20 cellular contexts compared by ENCODE assay signal in the genomic region with DNA sequence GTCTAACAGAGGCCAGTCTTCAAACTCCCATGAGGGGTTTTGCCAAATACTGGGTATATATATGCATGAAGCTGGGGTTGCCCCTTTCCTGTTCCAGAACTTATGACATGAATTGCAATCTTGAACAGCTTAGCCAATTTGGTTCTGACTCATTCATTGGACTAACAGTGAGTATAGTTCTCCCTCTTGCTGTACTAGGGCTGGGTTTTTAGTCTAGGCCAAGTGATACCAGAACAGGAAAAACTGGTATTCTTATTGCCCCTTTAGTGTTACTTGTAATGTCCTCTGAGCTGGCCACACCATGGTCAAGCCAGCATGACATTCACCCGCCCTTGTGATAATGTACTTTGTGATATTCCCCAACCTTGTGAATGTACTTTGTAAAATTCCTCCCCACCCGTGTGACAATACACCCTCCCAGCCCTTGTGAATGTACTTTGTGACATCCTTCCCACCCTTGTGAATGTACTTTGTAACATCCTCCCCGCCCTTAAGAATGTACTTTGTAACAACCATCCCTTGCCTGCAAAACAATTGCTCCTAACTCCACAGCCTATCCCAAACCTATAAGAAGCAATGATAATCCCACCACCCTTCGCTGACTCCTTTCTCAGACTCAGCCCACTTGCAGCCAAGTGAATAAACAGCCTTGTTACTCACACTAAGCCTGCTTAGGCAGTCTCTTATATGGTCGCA. TPM values are rescaled to one million over a fixed set of nuclear protein-coding genes. Genes with fewer than 3 reads are reported as not detected.
DNase-seq lines count a peak whose midpoint lies in the region; ATAC-seq and TF ChIP-seq lines count a peak whose summit lies in the region.
"Had no signal": no experiment of that assay in that cellular context is flagged by ENCODE, and none has a peak within 500 bp of the region (broad histone marks: within the 10 kb centered on the region; RNA-seq: fewer than 3 reads in every experiment).

No MANE protein-coding gene starts in this region.

- H3K36me3 Mint-ChIP-seq in activated T-helper 1 cell treated with anti-CD3 and anti-CD28 coated beads, Interleukin-12 subunit alpha, Interleukin-12 subunit beta, Interleukin-2, Interleukin-4 antibody, amounts not matched to agents 30 ng/mL and 10 ng/mL and 1 ng/mL, durations not matched to agents 14 hours and 24 hours and 36 hours (ENCODE audit: low read depth) = no peaks in the 10 kb centered on the region

- no peaks in the 10 kb centered on the region for H3K4me1 Mint-ChIP-seq in activated T-helper 1 cell treated with anti-CD3 and anti-CD28 coated beads, Interleukin-12 subunit alpha, Interleukin-12 subunit beta, Interleukin-2, Interleukin-4 antibody, amounts not matched to agents 30 ng/mL and 10 ng/mL and 1 ng/mL, durations not matched to agents 14 hours and 24 hours and 36 hours (ENCODE audit: low read depth)
- H3K4me1 Mint-ChIP-seq: GM23338 had no signal

- H3K27ac ChIP-seq in mammary epithelial cell (ENCODE audit: insufficient read depth, low read depth, low read length) = no peak overlapping the region
- H3K27ac ChIP-seq in breast epithelium = no peak overlapping the region
- H3K27ac ChIP-seq in sigmoid colon = no peak overlapping the region
- no peak overlapping the region for H3K27ac ChIP-seq in Karpas-422 (ENCODE audit: low read length)
- H3K27ac ChIP-seq: SJSA1 had no signal

- peaks cover 3% of the 10 kb centered on the region for H3K9me3 ChIP-seq in mammary epithelial cell (replicated peaks; ENCODE audit: insufficient read depth, low read length)
- H3K9me3 ChIP-seq in breast epithelium = peaks cover 3 to 4% of the 10 kb centered on the region in 2 donors
- no peaks in the 10 kb centered on the region for H3K9me3 ChIP-seq in sigmoid colon
- H3K9me3 ChIP-seq in Karpas-422 (ENCODE audit: low read length) = no peaks in the 10 kb centered on the region

- H4K20me1 ChIP-seq in mammary epithelial cell (ENCODE audit: insufficient read depth, low read length) = no peaks in the 10 kb centered on the region
- H4K20me1 ChIP-seq in Karpas-422 (ENCODE audit: insufficient read depth, low read depth, low read length) = no peaks in the 10 kb centered on the region

- H3K36me3 ChIP-seq in mammary epithelial cell (ENCODE audit: insufficient read depth, low read length) (no peaks in the 10 kb centered on the region), breast epithelium (no peaks in the 10 kb centered on the region), sigmoid colon (peaks cover 0 to 8% (median 0%) of the 10 kb centered on the region in 4 donors), Karpas-422 (ENCODE audit: insufficient read depth, low read length) (no peaks in the 10 kb centered on the region)
- H3K36me3 ChIP-seq: SJSA1 had no signal

- TF ChIP-seq POLR2A in breast epithelium (IDR thresholded peaks at IDR 0.05) (no peak), sigmoid colon (IDR thresholded peaks at IDR 0.05) (no peak)

- dilution Hi-C loops in mammary epithelial cell (cut with HindIII; ENCODE audit: low sequenced_read_pairs) = no loop called here

- TF ChIP-seq CTCF in mammary epithelial cell (conservative IDR thresholded peaks at IDR 0.05 in 1 of 2, IDR thresholded peaks at IDR 0.05 in 1 of 2; ENCODE audit: extremely low read depth in 1 of 2, insufficient read depth in 1 of 2, low read depth in 1 of 2, low read length in 2 of 2) = no peak
- TF ChIP-seq CTCF in breast epithelium (IDR thresholded peaks at IDR 0.05) = no peak
- TF ChIP-seq CTCF in sigmoid colon (IDR thresholded peaks at IDR 0.05) = no peak

- no peak overlapping the region for H3K27ac Mint-ChIP-seq in activated T-helper 1 cell treated with anti-CD3 and anti-CD28 coated beads, Interleukin-12 subunit alpha, Interleukin-12 subunit beta, Interleukin-2, Interleukin-4 antibody, amounts not matched to agents 30 ng/mL and 10 ng/mL and 1 ng/mL, durations not matched to agents 14 hours and 24 hours and 36 hours
- H3K27ac Mint-ChIP-seq: CD4-positive, alpha-beta memory T cell; GM23338 had no signal

- H3K9me3 Mint-ChIP-seq in activated T-helper 1 cell treated with anti-CD3 and anti-CD28 coated beads, Interleukin-12 subunit alpha, Interleukin-12 subunit beta, Interleukin-2, Interleukin-4 antibody, amounts not matched to agents 30 ng/mL and 10 ng/mL and 1 ng/mL, durations not matched to agents 14 hours and 24 hours and 36 hours = peaks cover 21% of the 10 kb centered on the region

- intact Hi-C loops in mammary epithelial cell (cut with micrococcal nuclease) = no loop called here
- intact Hi-C loops in breast epithelium (cut with DNase I; ENCODE audit: low total_unique reads) = no loop called here
- intact Hi-C loops in sigmoid colon (cut with DNase I) = no loop called here
- intact Hi-C loops in activated T-helper 1 cell treated with anti-CD3 and anti-CD28 coated beads, Interleukin-12 subunit alpha, Interleukin-12 subunit beta, Interleukin-2, Interleukin-4 antibody, amounts not matched to agents 30 ng/mL and 10 ng/mL and 1 ng/mL, durations not matched to agents 14 hours and 24 hours and 36 hours (cut with micrococcal nuclease) = no loop called here

- H3K9ac ChIP-seq in mammary epithelial cell (ENCODE audit: insufficient read depth, low read length) = no peak overlapping the region
- no peak overlapping the region for H3K9ac ChIP-seq in Karpas-422 (ENCODE audit: low read length)

- no peaks in the 10 kb centered on the region for H3K79me2 ChIP-seq in mammary epithelial cell (ENCODE audit: insufficient read depth, low read length)
- no peaks in the 10 kb centered on the region for H3K79me2 ChIP-seq in Karpas-422 (ENCODE audit: low read length)

- in situ Hi-C loops in mammary epithelial cell (cut with MboI; ENCODE audit: low sequenced_read_pairs in 2 of 2) = no loop called here

- CTCF ChIA-PET in mammary epithelial cell (lab: Charles Lee; ENCODE audit: low non-redundant PET) = no interaction called here

- WGBS in mammary epithelial cell (ENCODE audit: low coverage, missing lambda C conversion rate) = 71% methylated on average over 5 of the region's 5 CpGs
- WGBS in sigmoid colon, 2 donors = 91 to 94% methylated on average over 5 of the region's 5 CpGs

- no peaks in the 10 kb centered on the region for H3K9me2 ChIP-seq in Karpas-422 (replicated peaks; ENCODE audit: insufficient read depth, low read length)

- peak; percentile 90 for ATAC-seq in esophagus mucosa
- no peak for ATAC-seq in HG02884 (IDR thresholded peaks at IDR 0.05; ENCODE audit: unreplicated experiment)
- ATAC-seq: GM12878, GM23338, HCT116 had no signal

- BruUV-seq in mammary epithelial cell (replicated peaks; lab: Mats Ljungman, UMichigan) = no TSS peak

- H3K4me3 ChIP-seq in mammary epithelial cell (replicated peaks in 1 of 3; ENCODE audit: insufficient read depth in 1 of 3, low read depth in 2 of 3, low read length in 3 of 3) (no peak overlapping the region), breast epithelium (no peak overlapping the region), sigmoid colon (no peak overlapping the region), Karpas-422 (ENCODE audit: low read length) (no peak overlapping the region)
- H3K4me3 ChIP-seq: GM12878, GM23338, SJSA1 had no signal

- TF ChIP-seq EP300 in sigmoid colon (IDR thresholded peaks at IDR 0.05) = no peak

- no peaks in the 10 kb centered on the region for H3K27me3 ChIP-seq in mammary epithelial cell (ENCODE audit: insufficient read depth, low read length)
- no peaks in the 10 kb centered on the region for H3K27me3 ChIP-seq in breast epithelium
- no peaks in the 10 kb centered on the region for H3K27me3 ChIP-seq in sigmoid colon
- H3K27me3 ChIP-seq in Karpas-422 (ENCODE audit: low read length) = no peaks in the 10 kb centered on the region
- H3K27me3 ChIP-seq: SJSA1 had no signal

- no peaks in the 10 kb centered on the region for H3K4me1 ChIP-seq in mammary epithelial cell (ENCODE audit: insufficient read depth, low read length)
- no peaks in the 10 kb centered on the region for H3K4me1 ChIP-seq in breast epithelium
- no peaks in the 10 kb centered on the region for H3K4me1 ChIP-seq in sigmoid colon
- no peaks in the 10 kb centered on the region for H3K4me1 ChIP-seq in Karpas-422 (ENCODE audit: low read length)
- H3K4me1 ChIP-seq: SJSA1 had no signal

- H3K4me3 Mint-ChIP-seq in activated T-helper 1 cell treated with anti-CD3 and anti-CD28 coated beads, Interleukin-12 subunit alpha, Interleukin-12 subunit beta, Interleukin-2, Interleukin-4 antibody, amounts not matched to agents 30 ng/mL and 10 ng/mL and 1 ng/mL, durations not matched to agents 14 hours and 24 hours and 36 hours = no peak overlapping the region
- H3K4me3 Mint-ChIP-seq: CD4-positive, alpha-beta memory T cell; GM23338 had no signal

- H2AFZ ChIP-seq in mammary epithelial cell (ENCODE audit: low read depth, low read length) = no peak overlapping the region
- H2AFZ ChIP-seq in Karpas-422 (ENCODE audit: low read length) = no peak overlapping the region
- H2AFZ ChIP-seq: GM23338 had no signal

- no peaks in the 10 kb centered on the region for H3K27me3 Mint-ChIP-seq in activated T-helper 1 cell treated with anti-CD3 and anti-CD28 coated beads, Interleukin-12 subunit alpha, Interleukin-12 subunit beta, Interleukin-2, Interleukin-4 antibody, amounts not matched to agents 30 ng/mL and 10 ng/mL and 1 ng/mL, durations not matched to agents 14 hours and 24 hours and 36 hours (ENCODE audit: insufficient read depth)
- H3K27me3 Mint-ChIP-seq: CD4-positive, alpha-beta memory T cell had no signal

- peak; percentile 20 for DNase-seq in mammary epithelial cell
- no peak for DNase-seq in breast epithelium (ENCODE audit: low spot score in 2 of 2)
- peak; percentile 30 for DNase-seq in RKO (ENCODE audit: low spot score)
- no peak for DNase-seq in sigmoid colon
- no peak for DNase-seq in Karpas-422
- DNase-seq in activated T-helper 1 cell treated with anti-CD3 and anti-CD28 coated beads, Interleukin-12 subunit alpha, Interleukin-12 subunit beta, Interleukin-2, Interleukin-4 antibody, amounts not matched to agents 30 ng/mL and 10 ng/mL and 1 ng/mL, durations not matched to agents 14 hours and 24 hours and 36 hours (ENCODE audit: low spot score) = no peak
- DNase-seq: 8988T; CD4-positive, alpha-beta memory T cell; GDM1; NCI-H1105 treated with DMSO at 0.1 percent for 48 hours; NCI-H1694 treated with DMSO at 0.1 percent for 48 hours; NCI-H2107; NCI-H2227 treated with DMSO at 0.1 percent for 48 hours; NCI-H524 treated with DMSO at 0.1 percent for 48 hours had no signal

- H3K4me2 ChIP-seq in mammary epithelial cell (ENCODE audit: insufficient read depth, low read depth, low read length) = no peak overlapping the region
- no peak overlapping the region for H3K4me2 ChIP-seq in Karpas-422 (ENCODE audit: low read depth, low read length, poor library complexity, severe bottlenecking)
- H3K4me2 ChIP-seq: GM23338 had no signal

RNA-seq across cellular contexts. Expression of a gene that starts 26.9 kb away (rescaled TPM):
- total RNA-seq in mammary epithelial cell (10 to 100 TPM; 10.1 to 13.0 TPM), breast epithelium (10 to 100 TPM; 10.5 to 26.7 (median 20.8) TPM), esophagus mucosa (13.0 TPM), sigmoid colon (10 to 100 TPM; 15.8 to 48.7 (median 23.7) TPM)
- polyA plus RNA-seq in mammary epithelial cell (2.5 TPM), sigmoid colon (1 to 10 TPM; 3.6 to 6.7 (median 4.6) TPM)
- 1.3 TPM for polyA minus RNA-seq in mammary epithelial cell
- 7.3 and 10.4 TPM in 2 replicates for total RNA-seq in Karpas-422 (2014; rRNA removed; shearing (Covaris generic); ENCODE audit: low replicate concordance)
- total RNA-seq in activated T-helper 1 cell treated with anti-CD3 and anti-CD28 coated beads, Interleukin-12 subunit alpha, Interleukin-12 subunit beta, Interleukin-2, Interleukin-4 antibody, amounts not matched to agents 30 ng/mL and 10 ng/mL and 1 ng/mL, durations not matched to agents 14 hours and 24 hours and 36 hours = 2.3 and 2.4 TPM in 2 replicates

Comparison
In these comparisons a context has a peak if more than half of its experiments do, and no peak if none do; other contexts are left out.
1. DNase-seq: peak in mammary epithelial cell (single experiment) and RKO (single experiment); none in breast epithelium (0 of 2), sigmoid colon (single experiment), Karpas-422 (single experiment) and activated T-helper 1 cell treated with anti-CD3 and anti-CD28 coated beads, Interleukin-12 subunit alpha, Interleukin-12 subunit beta, Interleukin-2, Interleukin-4 antibody, amounts not matched to agents 30 ng/mL and 10 ng/mL and 1 ng/mL, durations not matched to agents 14 hours and 24 hours and 36 hours (single experiment).